ENCODE assay signal across 19 cellular contexts in the genomic region with DNA sequence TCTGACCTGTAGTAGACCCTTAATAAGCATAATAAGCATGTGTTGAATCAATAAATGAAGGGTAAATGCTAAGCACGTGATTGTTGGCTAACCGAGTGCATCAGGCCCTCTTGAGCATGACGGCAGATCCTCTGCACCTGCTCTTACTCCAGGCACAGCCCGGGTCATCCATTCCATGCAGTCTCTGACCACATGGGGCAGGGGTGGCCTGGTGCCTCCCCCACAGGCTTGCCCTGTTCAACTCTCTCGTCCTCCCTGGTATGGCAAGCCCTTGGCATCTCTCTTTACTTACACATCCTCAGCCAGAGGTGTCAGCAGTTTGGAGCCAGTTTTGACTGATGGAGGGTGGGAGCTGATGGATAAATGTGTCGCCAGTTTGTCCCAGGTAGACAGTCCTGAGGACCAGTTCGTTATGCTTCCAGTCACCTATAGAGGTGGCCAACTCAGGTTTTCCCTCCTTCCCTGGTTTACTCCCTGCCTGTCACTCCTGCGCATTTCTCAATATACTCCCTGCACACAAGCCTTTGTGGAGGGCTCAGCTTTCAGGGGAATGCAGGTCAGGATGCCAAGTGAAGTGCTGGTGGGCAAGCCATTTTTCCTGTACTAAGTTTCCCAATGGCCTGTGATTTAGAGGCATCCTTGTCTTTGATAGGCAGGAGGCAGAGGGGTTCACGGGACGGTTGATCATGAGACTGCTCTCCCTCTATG.
DNase-seq lines count a peak whose midpoint lies in the region; ATAC-seq, FAIRE-seq and TF ChIP-seq lines count a peak whose summit lies in the region.
"Had no signal": no experiment of that assay in that cellular context is flagged by ENCODE, and none has a peak within 500 bp of the region (broad histone marks: within the 10 kb centered on the region; RNA-seq: fewer than 3 reads in every experiment).

No MANE protein-coding gene starts in this region.

- no peak for TF ChIP-seq RAD21 in HepG2 (CRISPR knock-in tag; IDR thresholded peaks at IDR 0.05)

- 34% methylated on average over 10 of the region's 10 CpGs for WGBS in HepG2 (ENCODE audit: low lambda C conversion rate)

- H3K27me3 Mint-ChIP-seq in Caco-2 (ENCODE audit: insufficient read depth, unreplicated experiment) (no peaks in the 10 kb centered on the region), nephron (ENCODE audit: low read depth) (peaks cover 16% of the 10 kb centered on the region)

- H3K27me3 ChIP-seq in Caco-2 (replicated peaks; ENCODE audit: control insufficient read depth, insufficient read depth, low read length) (no peaks in the 10 kb centered on the region), HepG2 (ENCODE audit: control insufficient read depth in 1 of 2, insufficient read depth in 2 of 2, low read length in 2 of 2) (peaks cover 1 to 4% of the 10 kb centered on the region in 2 experiments; a peak in 1 of 5 replicates)
- H3K27me3 ChIP-seq: adrenal gland, pancreas, right lobe of liver, SJSA1, testis had no signal

- H3K4me3 Mint-ChIP-seq in Caco-2 (ENCODE audit: unreplicated experiment) (no peak overlapping the region), nephron (no peak overlapping the region)
- H3K4me3 Mint-ChIP-seq: CD4-positive, alpha-beta memory T cell; dendritic cell treated with granulocyte-macrophage colony-stimulating factor and Interleukin-4, amounts not matched to agents 40 ng/mL and 50 ng/mL, for 4 days; immature natural killer cell; T-helper 17 cell had no signal

- H3K4me1 ChIP-seq in Caco-2 (peaks cover 23% of the 10 kb centered on the region), HepG2 (ENCODE audit: insufficient read depth, low read length) (peaks cover 5% of the 10 kb centered on the region)
- H3K4me1 ChIP-seq: adrenal gland, pancreas, right lobe of liver, testis had no signal

- FAIRE-seq in HepG2 (lab: Jason Lieb, UNC): no peak
- FAIRE-seq: pancreas had no signal

- H3K4me2 ChIP-seq in HepG2 (ENCODE audit: low read depth, low read length): no peak overlapping the region

- H3K4me1 Mint-ChIP-seq in Caco-2 (ENCODE audit: low read depth, unreplicated experiment) (peaks cover 19% of the 10 kb centered on the region), nephron (peaks cover 15% of the 10 kb centered on the region)
- H3K4me1 Mint-ChIP-seq: CD4-positive, alpha-beta memory T cell; immature natural killer cell had no signal

- no peak for DNase-seq in Caco-2
- peak in 2 of 3 experiments; percentile 27 to 78 for DNase-seq in NCI-H1417 (lab: John Stamatoyannopoulos, UW)
- no peak for DNase-seq in SIG-M5 (lab: John Stamatoyannopoulos, UW)
- no peak for DNase-seq in HepG2 (ENCODE audit: low spot score)
- DNase-seq: CD4-positive, alpha-beta memory T cell; immature natural killer cell; KG1; NCI-H69; pancreas; right lobe of liver; T-helper 17 cell; testis; WERI-Rb-1 had no signal

- intact Hi-C loops in Caco-2 (cut with micrococcal nuclease; ENCODE audit: unreplicated experiment): no loop called here
- intact Hi-C loops in HepG2 (cut with micrococcal nuclease; ENCODE audit: unreplicated experiment): no loop called here

- H4K20me1 ChIP-seq in HepG2 (ENCODE audit: insufficient read depth, low read length): no peaks in the 10 kb centered on the region

- H3K27ac ChIP-seq in VCaP: peak overlapping the region; percentile 42
- H3K27ac ChIP-seq in HepG2 (ENCODE audit: extremely low read length, insufficient read depth, low read length): no peak overlapping the region
- H3K27ac ChIP-seq: adrenal gland, pancreas, right lobe of liver, SJSA1, testis, WERI-Rb-1 had no signal

- CTCF ChIA-PET in Caco-2 (lab: Charles Lee): no interaction called here
- CTCF ChIA-PET in HepG2 (lab: Yijun Ruan, JAX; ENCODE audit: low intra/inter-chr PET ratio, low total read pairs): no interaction called here

- no peak for TF ChIP-seq POLR2A in HepG2 (IDR thresholded peaks at IDR 0.05; ENCODE audit: insufficient read depth in 1 of 2, low read depth in 2 of 2, low read length in 2 of 2)

- BruUV-seq in Caco-2 (replicated peaks; lab: Mats Ljungman, UMichigan) (no TSS peak), HepG2 (replicated peaks; lab: Mats Ljungman, UMichigan) (no TSS peak)

- ATAC-seq in HepG2 (no peak), HG03039 (IDR thresholded peaks at IDR 0.05; ENCODE audit: unreplicated experiment) (no peak)
- ATAC-seq: pancreas, right lobe of liver, T-helper 17 cell had no signal

- no peak overlapping the region for H3K9ac ChIP-seq in HepG2 (ENCODE audit: insufficient read depth, low read depth, low read length)

- in situ Hi-C loops in HepG2 (cut with HindIII; ENCODE audit: extremely low pct_ligation_motif_present, low pct_unique_long_range_greater_than_20kb): no loop called here

- H3K27ac Mint-ChIP-seq in Caco-2 (ENCODE audit: unreplicated experiment): peak overlapping the region; percentile 30
- peak overlapping the region; percentile 18 to 29 (median 26) for H3K27ac Mint-ChIP-seq in nephron
- H3K27ac Mint-ChIP-seq: CD4-positive, alpha-beta memory T cell; dendritic cell treated with granulocyte-macrophage colony-stimulating factor and Interleukin-4, amounts not matched to agents 40 ng/mL and 50 ng/mL, for 4 days; immature natural killer cell; T-helper 17 cell had no signal

- TF ChIP-seq EP300 in HepG2 (IDR thresholded peaks at IDR 0.05; ENCODE audit: low read depth in 2 of 2, low read length in 2 of 2) (no peak), HepG2 (CRISPR knock-in tag; IDR thresholded peaks at IDR 0.05; ENCODE audit: borderline replicate concordance) (no peak)

- H3K36me3 ChIP-seq in Caco-2 (ENCODE audit: control insufficient read depth, insufficient read depth, low read length): no peaks in the 10 kb centered on the region
- H3K36me3 ChIP-seq in HepG2 (replicated peaks in 1 of 2; ENCODE audit: control insufficient read depth in 1 of 2, insufficient read depth in 2 of 2, low read length in 2 of 2): no peaks in the 10 kb centered on the region
- H3K36me3 ChIP-seq: adrenal gland, pancreas, right lobe of liver, SJSA1, WERI-Rb-1 had no signal

- H3K9me3 ChIP-seq in Caco-2 (no peaks in the 10 kb centered on the region), HepG2 (ENCODE audit: low read length) (no peaks in the 10 kb centered on the region)
- H3K9me3 ChIP-seq: adrenal gland, pancreas, right lobe of liver, SJSA1, testis had no signal

- H3K36me3 Mint-ChIP-seq in Caco-2 (ENCODE audit: insufficient read depth, unreplicated experiment) (no peaks in the 10 kb centered on the region), nephron (ENCODE audit: low read depth) (no peaks in the 10 kb centered on the region)
- H3K36me3 Mint-ChIP-seq: CD4-positive, alpha-beta memory T cell; immature natural killer cell had no signal

- no peaks in the 10 kb centered on the region for H3K79me2 ChIP-seq in HepG2 (ENCODE audit: insufficient read depth, low read length)

- H3K9me3 Mint-ChIP-seq in Caco-2 (ENCODE audit: unreplicated experiment) (no peaks in the 10 kb centered on the region), nephron (no peaks in the 10 kb centered on the region)
- H3K9me3 Mint-ChIP-seq: CD4-positive, alpha-beta memory T cell; dendritic cell treated with granulocyte-macrophage colony-stimulating factor and Interleukin-4, amounts not matched to agents 40 ng/mL and 50 ng/mL, for 4 days; immature natural killer cell had no signal

- no peak overlapping the region for H3K4me3 ChIP-seq in Caco-2 (ENCODE audit: low read depth, low read length)
- no peak overlapping the region for H3K4me3 ChIP-seq in HepG2 (replicated peaks in 1 of 3; ENCODE audit: insufficient read depth in 1 of 3, low read depth in 2 of 3, low read length in 3 of 3)
- H3K4me3 ChIP-seq: adrenal gland, pancreas, right lobe of liver, SJSA1, testis had no signal

- no peak overlapping the region for H2AFZ ChIP-seq in HepG2 (ENCODE audit: low read length)

- POLR2A ChIA-PET in Caco-2 (lab: Charles Lee) (no interaction called here), HepG2 (lab: Yijun Ruan, JAX) (no interaction called here)

- no peak for TF ChIP-seq CTCF in Caco-2 (IDR thresholded peaks at IDR 0.05; ENCODE audit: insufficient read depth in 1 of 2, low read depth in 1 of 2, low read length in 1 of 2, severe bottlenecking in 1 of 2, unreplicated experiment in 1 of 2)
- no peak for TF ChIP-seq CTCF in VCaP (conservative IDR thresholded peaks at IDR 0.05)
- TF ChIP-seq CTCF in nephron (IDR thresholded peaks at IDR 0.05; ENCODE audit: unreplicated experiment in 3 of 3): no peak
- TF ChIP-seq CTCF in HepG2 (CRISPR knock-in tag; IDR thresholded peaks at IDR 0.05): no peak

TF ChIP-seq in HepG2, 621 proteins besides CTCF, POLR2A, EP300 and RAD21:
- TF ChIP-seq, protein P1, sequence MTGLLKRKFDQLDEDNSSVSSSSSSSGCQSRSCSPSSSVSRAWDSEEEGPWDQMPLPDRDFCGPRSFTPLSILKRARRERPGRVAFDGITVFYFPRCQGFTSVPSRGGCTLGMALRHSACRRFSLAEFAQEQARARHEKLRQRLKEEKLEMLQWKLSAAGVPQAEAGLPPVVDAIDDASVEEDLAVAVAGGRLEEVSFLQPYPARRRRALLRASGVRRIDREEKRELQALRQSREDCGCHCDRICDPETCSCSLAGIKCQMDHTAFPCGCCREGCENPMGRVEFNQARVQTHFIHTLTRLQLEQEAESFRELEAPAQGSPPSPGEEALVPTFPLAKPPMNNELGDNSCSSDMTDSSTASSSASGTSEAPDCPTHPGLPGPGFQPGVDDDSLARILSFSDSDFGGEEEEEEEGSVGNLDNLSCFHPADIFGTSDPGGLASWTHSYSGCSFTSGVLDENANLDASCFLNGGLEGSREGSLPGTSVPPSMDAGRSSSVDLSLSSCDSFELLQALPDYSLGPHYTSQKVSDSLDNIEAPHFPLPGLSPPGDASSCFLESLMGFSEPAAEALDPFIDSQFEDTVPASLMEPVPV (CRISPR knock-in tag; IDR thresholded peaks at IDR 0.05): no peak
- no peak for TF ChIP-seq ZNF383 (CRISPR knock-in tag; IDR thresholded peaks at IDR 0.05; ENCODE audit: borderline replicate concordance)
- no peak for TF ChIP-seq RBAK (CRISPR knock-in tag; IDR thresholded peaks at IDR 0.05)
- TF ChIP-seq ZFAT (CRISPR knock-in tag; conservative IDR thresholded peaks at IDR 0.05): no peak

Comparison
In these comparisons a context has a peak if more than half of its experiments do, and no peak if none do; other contexts are left out.
1. DNase-seq: peak in NCI-H1417 (2 of 3); none in Caco-2 (0 of 2), SIG-M5 (single experiment) and HepG2 (single experiment).